In the genomic region with DNA sequence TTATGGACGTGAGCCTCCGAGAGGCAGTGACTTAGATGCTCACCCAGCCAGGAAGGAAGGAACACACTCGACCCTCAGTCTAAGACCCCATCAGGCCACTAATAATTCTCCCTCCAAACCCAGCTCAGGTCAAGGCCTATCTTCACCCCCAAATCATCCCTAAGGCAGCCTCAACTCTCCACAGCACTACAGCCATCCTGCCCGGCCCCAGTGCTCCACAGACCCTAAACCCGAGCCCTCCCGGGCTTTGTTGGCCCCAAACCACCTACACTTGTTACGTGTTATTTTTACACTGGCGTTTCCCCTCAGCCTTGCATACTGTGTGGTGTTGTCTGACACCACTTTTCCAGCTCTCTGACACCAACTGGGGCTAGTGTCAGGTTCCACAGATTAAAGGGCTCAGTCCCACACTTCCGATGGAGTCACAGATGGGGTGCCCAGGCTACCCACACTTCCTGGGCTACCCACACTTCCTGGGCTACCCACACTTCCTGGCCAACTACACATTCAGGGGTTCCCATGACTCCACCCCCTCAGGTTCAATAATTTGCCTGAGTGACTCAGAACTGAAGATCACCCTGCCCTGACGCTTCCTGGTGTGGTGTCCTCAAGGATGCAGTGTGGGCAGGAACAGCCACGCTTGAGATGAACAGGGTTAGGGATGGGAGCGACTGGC, we compare ENCODE assay signal across 8 cellular contexts.
DNase-seq lines count a peak whose midpoint lies in the region; ATAC-seq lines count a peak whose summit lies in the region.
"Had no signal": no experiment of that assay in that cellular context is flagged by ENCODE, and none has a peak within 500 bp of the region (broad histone marks: within the 10 kb centered on the region; RNA-seq: fewer than 3 reads in every experiment).

No MANE protein-coding gene starts in this region.

- peak; percentile 78 for ATAC-seq in HG03066 (IDR thresholded peaks at IDR 0.05; ENCODE audit: low read depth, unreplicated experiment)

- DNase-seq in GM19238 (ENCODE audit: insufficient read length, low spot score) (peak; percentile 61), germinal center (ENCODE audit: low spot score) (peak; percentile 61), NCI-H187 treated with DMSO at 0.1 percent for 48 hours (lab: John Stamatoyannopoulos, UW) (no peak), NCI-H2107 treated with DMSO at 0.1 percent for 48 hours (lab: John Stamatoyannopoulos, UW; ENCODE audit: unreplicated experiment) (no peak)
- peak; percentile 78 to 80 for DNase-seq in activated CD4-positive, alpha-beta T cell treated with anti-CD3 and anti-CD28 coated beads for 4 hours
- peak; percentile 48 to 79 for DNase-seq in stimulated activated CD8-positive, alpha-beta memory T cell treated with anti-CD3 and anti-CD28 coated beads, Interleukin-4, amount 100 ng/mL, for 4 hours (ENCODE audit: low read depth in 2 of 2, low spot score in 1 of 2)
- DNase-seq: right lobe of liver had no signal

Comparison
In these comparisons a context has a peak if more than half of its experiments do, and no peak if none do; other contexts are left out.
1. DNase-seq: peak in GM19238 (single experiment), activated CD4-positive, alpha-beta T cell treated with anti-CD3 and anti-CD28 coated beads for 4 hours (2 of 2), germinal center (single experiment) and stimulated activated CD8-positive, alpha-beta memory T cell treated with anti-CD3 and anti-CD28 coated beads, Interleukin-4, amount 100 ng/mL, for 4 hours (2 of 2); none in NCI-H187 treated with DMSO at 0.1 percent for 48 hours (single experiment) and NCI-H2107 treated with DMSO at 0.1 percent for 48 hours (single experiment).